7 cellular contexts compared by ENCODE assay signal in genomic region chr15:84982301-84982920, GRCh38. TPM values are rescaled to one million over a fixed set of nuclear protein-coding genes. Genes with fewer than 3 reads are reported as not detected.
DNase-seq lines count a peak whose midpoint lies in the region; ATAC-seq, FAIRE-seq and TF ChIP-seq lines count a peak whose summit lies in the region.

No MANE protein-coding gene starts in this region.

- peaks cover 5% of the 10 kb centered on the region; the same call in 1 of the 2 replicates for H3K27me3 ChIP-seq in H9 (ENCODE audit: insufficient read depth, low read length)
- H3K27me3 ChIP-seq in body of pancreas = no peaks in the 10 kb centered on the region

- peak in 2 of 3 donors; percentile 64 to 75 for TF ChIP-seq POLR2A in body of pancreas (IDR thresholded peaks at IDR 0.05)

- H3K27ac Mint-ChIP-seq in H9 = no peak overlapping the region

- H3K36me3 ChIP-seq in body of pancreas (replicated peaks in 1 of 2; ENCODE audit: insufficient read depth in 1 of 2, low read depth in 2 of 2) (no peaks in the 10 kb centered on the region), kidney (ENCODE audit: control insufficient read depth in 1 of 2, insufficient read depth in 2 of 2, low read length in 2 of 2) (no peaks in the 10 kb centered on the region)

- H4K5ac ChIP-seq in H9 (ENCODE audit: insufficient read length, low read depth, low read length) = no peak overlapping the region

- H3T11ph ChIP-seq in H9 (ENCODE audit: low read length) = no peak overlapping the region

- H2BK5ac ChIP-seq in H9 (ENCODE audit: insufficient read length, low read length) = no peak overlapping the region

- H2BK12ac ChIP-seq in H9 (ENCODE audit: insufficient read length, low read depth, low read length) = no peak overlapping the region

- H3K4me3 Mint-ChIP-seq in H9 = peak overlapping the region; percentile 75 to 87

- H3K9me3 ChIP-seq in H9 (ENCODE audit: control insufficient read depth, low read depth, low read length) = no peaks in the 10 kb centered on the region
- H3K9me3 ChIP-seq in body of pancreas = no peaks in the 10 kb centered on the region
- H3K9me3 ChIP-seq in kidney (ENCODE audit: control insufficient read depth in 1 of 2, low read length in 2 of 2) = no peaks in the 10 kb centered on the region

- WGBS in H9 (ENCODE audit: extremely low coverage, insufficient read length, low lambda C conversion rate) = no CpG with 5 or more reads among the region's 46 CpGs
- WGBS in body of pancreas, 2 donors = 1 to 5% methylated on average over 23 to 46 of the region's 46 CpGs

- no peaks in the 10 kb centered on the region for H3K4me1 ChIP-seq in H9 (ENCODE audit: insufficient read depth, low read length)
- H3K4me1 ChIP-seq in body of pancreas = peaks cover 34% of the 10 kb centered on the region
- H3K4me1 ChIP-seq in kidney (ENCODE audit: control insufficient read depth in 1 of 2, insufficient read depth in 1 of 2, low read depth in 1 of 2, low read length in 2 of 2) = peaks cover 9 to 13% of the 10 kb centered on the region in 2 donors

- DNase-seq in H9 = peak; percentile 48
- peak; percentile 31 to 76 (median 49) for DNase-seq in T-helper 2 cell
- peak; percentile 46 to 64 (median 56) for DNase-seq in body of pancreas
- DNase-seq in kidney = peak; percentile 82
- peak; percentile 10 to 20 for DNase-seq in stimulated activated CD4-positive, alpha-beta T cell treated with anti-CD3 and anti-CD28 coated beads, Interleukin-15, amount 100 ng/mL, for 48 hours (ENCODE audit: low read depth in 2 of 2)
- no peak for DNase-seq in OCI-M1 (lab: John Stamatoyannopoulos, UW)

- peaks cover 7% of the 10 kb centered on the region for H3K23me2 ChIP-seq in H9 (ENCODE audit: insufficient read length, low read depth, low read length, poor library complexity, severe bottlenecking)

- H3K4me2 ChIP-seq in H9 (ENCODE audit: insufficient read depth, insufficient read length, low read length) = peak overlapping the region; percentile 74

- no peak overlapping the region for H3K18ac ChIP-seq in H9 (ENCODE audit: insufficient read length, low read depth, low read length)

- H3K79me2 ChIP-seq in H9 (ENCODE audit: insufficient read depth, low read length) = no peaks in the 10 kb centered on the region

- no peak overlapping the region for H2BK15ac ChIP-seq in H9 (ENCODE audit: low read depth, low read length)

- no peaks in the 10 kb centered on the region for H3K79me1 ChIP-seq in H9 (ENCODE audit: insufficient read depth, low read depth, low read length, poor library complexity, severe bottlenecking)

- H3K4me3 ChIP-seq in body of pancreas (peak overlapping the region; percentile 81 to 94), kidney (ENCODE audit: low read length in 2 of 2) (peak overlapping the region; percentile 77 to 85)

- no peak overlapping the region for H3K14ac ChIP-seq in H9 (ENCODE audit: insufficient read depth, low read length)

- no peak overlapping the region for H3K23ac ChIP-seq in H9 (ENCODE audit: insufficient read length, low read depth, low read length)

- no peak overlapping the region for H2AFZ ChIP-seq in H9 (ENCODE audit: low read length)

- H4K20me1 ChIP-seq in H9 (ENCODE audit: control insufficient read depth, insufficient read depth, insufficient read length) = no peaks in the 10 kb centered on the region

- ATAC-seq in body of pancreas (no peak), HG02884 (IDR thresholded peaks at IDR 0.05; ENCODE audit: unreplicated experiment) (no peak)

- no peak overlapping the region for H3K56ac ChIP-seq in H9 (ENCODE audit: insufficient read length, low read depth, low read length)

- H3K9ac ChIP-seq in H9 (ENCODE audit: extremely low read depth, insufficient read length, low read length) (no peak overlapping the region), kidney (ENCODE audit: low read length in 2 of 2) (peak overlapping the region; percentile 49 to 80)

- H3K4me1 Mint-ChIP-seq in H9 = peaks cover 19 to 21% of the 10 kb centered on the region in 2 experiments

- no peak overlapping the region for H3K4ac ChIP-seq in H9 (ENCODE audit: low read depth, low read length)

- intact Hi-C loops in body of pancreas (cut with DNase I) (no loop called here), kidney (cut with DNase I) (no loop called here)

- TF ChIP-seq CTCF in H9 (conservative IDR thresholded peaks at IDR 0.05) (no peak), body of pancreas (IDR thresholded peaks at IDR 0.05) (no peak), kidney (IDR thresholded peaks at IDR 0.05; ENCODE audit: borderline replicate concordance, extremely low read depth, insufficient read depth) (no peak)

- no peaks in the 10 kb centered on the region for H3K36me3 Mint-ChIP-seq in H9 (ENCODE audit: insufficient read depth in 1 of 3, low read depth in 3 of 3)

- H4K91ac ChIP-seq in H9 (ENCODE audit: insufficient read length, low read depth, low read length) = no peak overlapping the region

- H3K27ac ChIP-seq in H9 (ENCODE audit: insufficient read length, low read depth, low read length) (no peak overlapping the region), body of pancreas (peak overlapping the region; percentile 81 to 95 (median 90)), kidney (ENCODE audit: low read depth in 2 of 2, low read length in 2 of 2) (peak overlapping the region; percentile 92 to 95)

- no peak for FAIRE-seq in kidney (lab: Jason Lieb, UNC)

- H4K8ac ChIP-seq in H9 (replicated peaks; ENCODE audit: insufficient read length, low read depth, low read length) = no peak overlapping the region

- H3K27me3 Mint-ChIP-seq in H9 (ENCODE audit: low read depth) = peaks cover 59% of the 10 kb centered on the region

- no peak overlapping the region for H2BK20ac ChIP-seq in H9 (ENCODE audit: low read depth, low read length, poor library complexity, severe bottlenecking)

- no peaks in the 10 kb centered on the region; a peak in 3 of 5 replicates for H3K9me3 Mint-ChIP-seq in H9

- H2AK5ac ChIP-seq in H9 (ENCODE audit: insufficient read length, low read length) = no peak overlapping the region

- H2BK120ac ChIP-seq in H9 (ENCODE audit: low read depth, low read length, poor library complexity, severe bottlenecking) = no peak overlapping the region

RNA-seq across cellular contexts. Expression of gene PDE8A, which starts 0.8 kb away (rescaled TPM):
- total RNA-seq in H9 (2021) = 7.5 and 9.3 TPM in 2 replicates
- total RNA-seq in body of pancreas = 10 to 100 TPM; 34.2 to 50.1 TPM
- total RNA-seq in kidney = 37.5 TPM
- polyA plus RNA-seq in kidney (ENCODE audit: insufficient read depth, low read depth, low replicate concordance) = 20.3 TPM
